Comparison of ENCODE assay signal across 22 cellular contexts in the genomic region with DNA sequence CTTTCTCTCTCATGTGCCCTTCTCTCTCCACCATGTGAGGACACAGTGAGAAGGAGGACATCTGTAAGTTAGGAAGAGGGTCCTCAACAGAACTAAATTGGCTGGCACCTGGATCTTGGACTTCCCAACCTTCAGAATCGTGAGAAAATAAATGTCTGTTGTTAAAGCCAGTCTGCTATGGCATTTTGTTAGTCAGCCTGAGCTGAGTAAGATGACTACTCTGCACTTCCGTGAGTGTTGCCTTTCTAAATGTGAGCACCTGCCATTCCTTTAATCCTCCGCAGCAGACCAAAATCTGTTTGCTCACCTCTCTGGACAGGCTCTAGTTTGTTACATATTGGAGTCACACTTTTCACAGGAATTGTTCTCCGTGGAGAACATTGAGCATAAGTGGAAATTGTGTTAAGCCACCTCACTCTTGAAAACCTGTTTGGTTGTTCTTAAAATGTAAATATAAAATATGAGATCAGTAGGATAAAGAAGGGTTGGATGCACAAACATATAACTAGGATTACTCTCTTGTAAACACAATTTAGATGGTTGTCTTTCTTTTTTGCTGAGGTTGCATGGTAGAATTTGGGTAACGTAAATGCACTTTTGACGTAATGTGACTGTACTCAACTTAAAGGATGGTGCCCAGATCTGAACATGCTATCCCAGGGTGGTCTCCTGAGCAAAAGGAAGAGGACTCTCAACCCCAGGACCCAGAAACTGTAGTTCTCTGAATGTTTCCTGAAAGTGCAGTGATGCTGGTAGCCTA.
"Had no signal": no experiment of that assay in that cellular context is flagged by ENCODE, and none has a peak within 500 bp of the region (broad histone marks: within the 10 kb centered on the region; RNA-seq: fewer than 3 reads in every experiment).

No MANE protein-coding gene starts in this region.

- DNase-seq: colonic mucosa; dermis blood vessel endothelial cell; erythroblast; foreskin melanocyte; head of caudate nucleus; kidney; left cardiac atrium; left ventricle myocardium inferior; lower lobe of right lung; mesenchymal stem cell; midbrain; nucleus accumbens; ovary; stimulated activated CD4-positive, alpha-beta T cell treated with anti-CD3 and anti-CD28 coated beads, Interleukin-4, amount 100 ng/mL, for 1 hour; stimulated activated CD8-positive, alpha-beta memory T cell treated with anti-CD3 and anti-CD28 coated beads, Interleukin-4, amount 100 ng/mL, for 48 hours had no signal

- H3K4me2 ChIP-seq: hepatocyte, neural progenitor cell had no signal

- H3K9me3 ChIP-seq: colonic mucosa, lower lobe of right lung, ovary, right atrium auricular region, tibial nerve had no signal

- H3K36me3 Mint-ChIP-seq: natural killer cell treated with Interleukin-12 subunit alpha and Interleukin-12 subunit beta and Interleukin-15 and Interleukin-18, amount 100 ng/mL, for 72 hours; neural progenitor cell; stimulated activated effector memory CD8-positive, alpha-beta T cell treated with anti-CD3 and anti-CD28 coated beads, Interleukin-12 subunit alpha, Interleukin-12 subunit beta, amount 100 ng/mL, for 72 hours had no signal

- H2AFZ ChIP-seq: hepatocyte, neural progenitor cell had no signal

- H3K79me2 ChIP-seq: hepatocyte had no signal

- FAIRE-seq: kidney had no signal

- H3K9me3 Mint-ChIP-seq: natural killer cell treated with Interleukin-12 subunit alpha and Interleukin-12 subunit beta and Interleukin-15 and Interleukin-18, amount 100 ng/mL, for 72 hours; stimulated activated effector memory CD8-positive, alpha-beta T cell treated with anti-CD3 and anti-CD28 coated beads, Interleukin-12 subunit alpha, Interleukin-12 subunit beta, amount 100 ng/mL, for 72 hours; stimulated activated naive CD8-positive, alpha-beta T cell treated with anti-CD3 and anti-CD28 coated beads, Interleukin-15, Interleukin-2, amounts not matched to agents 100 ng/mL and 50 ng/mL, for 24 hours had no signal

- H3K27ac Mint-ChIP-seq: natural killer cell treated with Interleukin-12 subunit alpha and Interleukin-12 subunit beta and Interleukin-15 and Interleukin-18, amount 100 ng/mL, for 72 hours; neural progenitor cell; stimulated activated effector memory CD8-positive, alpha-beta T cell treated with anti-CD3 and anti-CD28 coated beads, Interleukin-12 subunit alpha, Interleukin-12 subunit beta, amount 100 ng/mL, for 72 hours; stimulated activated naive CD8-positive, alpha-beta T cell treated with anti-CD3 and anti-CD28 coated beads, Interleukin-15, Interleukin-2, amounts not matched to agents 100 ng/mL and 50 ng/mL, for 24 hours had no signal

- ATAC-seq: lower lobe of right lung; natural killer cell treated with Interleukin-12 subunit alpha and Interleukin-12 subunit beta and Interleukin-15 and Interleukin-18, amount 100 ng/mL, for 72 hours; stimulated activated effector memory CD8-positive, alpha-beta T cell treated with anti-CD3 and anti-CD28 coated beads, Interleukin-12 subunit alpha, Interleukin-12 subunit beta, amount 100 ng/mL, for 72 hours had no signal

- H3K4me1 ChIP-seq: colonic mucosa, left ventricle myocardium inferior, lower lobe of right lung, neural progenitor cell, right atrium auricular region, tibial nerve had no signal

- H3K4me1 Mint-ChIP-seq: neural progenitor cell had no signal

- H3K4me3 Mint-ChIP-seq: natural killer cell treated with Interleukin-12 subunit alpha and Interleukin-12 subunit beta and Interleukin-15 and Interleukin-18, amount 100 ng/mL, for 72 hours; neural progenitor cell; stimulated activated effector memory CD8-positive, alpha-beta T cell treated with anti-CD3 and anti-CD28 coated beads, Interleukin-12 subunit alpha, Interleukin-12 subunit beta, amount 100 ng/mL, for 72 hours; stimulated activated naive CD8-positive, alpha-beta T cell treated with anti-CD3 and anti-CD28 coated beads, Interleukin-15, Interleukin-2, amounts not matched to agents 100 ng/mL and 50 ng/mL, for 24 hours had no signal

- H3K9ac ChIP-seq: neural progenitor cell had no signal

- H3K27ac ChIP-seq: colonic mucosa, hepatocyte, left ventricle myocardium inferior, lower lobe of right lung, neural progenitor cell, ovary, right atrium auricular region, tibial nerve had no signal

- H3K4me3 ChIP-seq: colonic mucosa, hepatocyte, left ventricle myocardium inferior, lower lobe of right lung, neural progenitor cell, ovary, right atrium auricular region, tibial nerve had no signal

- H3K27me3 ChIP-seq: colonic mucosa, hepatocyte, neural progenitor cell, ovary, right atrium auricular region, tibial nerve had no signal

- H3K36me3 ChIP-seq: colonic mucosa, left ventricle myocardium inferior, lower lobe of right lung, neural progenitor cell, ovary, right atrium auricular region, tibial nerve had no signal
